ENCODE assay signal across 1 cellular context in the genomic region with DNA sequence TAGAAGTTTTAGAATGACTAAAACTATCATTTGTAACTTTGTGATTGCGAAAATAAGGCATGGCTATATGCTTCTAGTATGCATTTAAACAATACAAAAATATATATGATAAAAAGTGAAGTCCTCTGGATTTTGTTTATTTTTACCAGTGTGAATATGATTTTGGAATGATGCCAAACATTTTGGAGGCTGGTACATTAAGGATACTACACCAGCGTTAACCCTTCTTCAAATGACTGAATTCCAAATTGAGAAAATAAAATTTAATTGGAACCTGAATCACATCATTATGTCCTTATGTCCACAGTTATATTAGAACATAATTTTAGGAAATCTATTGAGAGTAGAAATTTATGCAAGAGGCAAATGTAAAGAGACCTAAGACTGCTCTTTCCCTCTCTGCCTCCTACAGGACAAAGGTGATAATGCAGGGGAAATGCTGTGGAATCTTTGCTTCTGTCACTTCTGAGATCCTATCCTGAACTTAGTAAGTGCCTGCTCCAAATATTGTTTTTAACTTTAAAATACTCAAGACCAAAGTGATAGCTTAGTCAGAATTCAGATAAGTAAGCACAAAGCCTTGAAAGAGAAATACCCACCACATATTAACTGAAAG.
TF ChIP-seq lines count a peak whose summit lies in the region.

No MANE protein-coding gene starts in this region.

TF ChIP-seq in endothelial cell of umbilical vein, 7 proteins besides CTCF, POLR2A, EP300 and RAD21:
- TF ChIP-seq POLR2AphosphoS5 (IDR thresholded peaks at IDR 0.05; ENCODE audit: insufficient read depth, low read depth, low read length) (no peak), MYC (IDR thresholded peaks at IDR 0.05; ENCODE audit: low read depth, low read length) (no peak), JUN (IDR thresholded peaks at IDR 0.05; ENCODE audit: borderline replicate concordance, insufficient read depth, insufficient read length, low read depth) (no peak), EZH2 (IDR thresholded peaks at IDR 0.05; ENCODE audit: borderline replicate concordance, low read depth, low read length, severe bottlenecking) (no peak), GATA2 (IDR thresholded peaks at IDR 0.05; ENCODE audit: insufficient read depth, insufficient read length, low read depth, low read length) (no peak), FOS (IDR thresholded peaks at IDR 0.05; ENCODE audit: borderline replicate concordance, insufficient read depth, low read length) (no peak)
- TF ChIP-seq, protein P1, sequence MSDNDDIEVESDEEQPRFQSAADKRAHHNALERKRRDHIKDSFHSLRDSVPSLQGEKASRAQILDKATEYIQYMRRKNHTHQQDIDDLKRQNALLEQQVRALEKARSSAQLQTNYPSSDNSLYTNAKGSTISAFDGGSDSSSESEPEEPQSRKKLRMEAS (IDR thresholded peaks at IDR 0.05; ENCODE audit: insufficient read depth, insufficient read length), result no peak
